In genomic region chr1:197519741-197520334, GRCh38 we compare ENCODE assay signal across 9 cellular contexts.
A peak's percentile ranks its signal among the peaks of the same experiment; 100 is the strongest.
DNase-seq lines count a peak whose midpoint lies in the region; ATAC-seq and TF ChIP-seq lines count a peak whose summit lies in the region.
"Had no signal": no experiment of that assay in that cellular context is flagged by ENCODE, and none has a peak within 500 bp of the region (broad histone marks: within the 10 kb centered on the region; RNA-seq: fewer than 3 reads in every experiment).

No MANE protein-coding gene starts in this region.

- no peaks in the 10 kb centered on the region for H3K9me3 ChIP-seq in MM.1S (replicated peaks; ENCODE audit: insufficient read depth, low read length)

- no peaks in the 10 kb centered on the region for H4K20me1 ChIP-seq in MM.1S (ENCODE audit: insufficient read depth, low read length)

- TF ChIP-seq CTCF in MM.1S (IDR thresholded peaks at IDR 0.05; ENCODE audit: low read length) (peak; percentile 57), chondrocyte (IDR thresholded peaks at IDR 0.05) (peak; percentile 80)

- peak; percentile 63 for DNase-seq in SIG-M5 treated with dmso at 0.1 percent for 504 hours (lab: John Stamatoyannopoulos, UW; ENCODE audit: unreplicated experiment)
- no peak for DNase-seq in SIG-M5 (lab: John Stamatoyannopoulos, UW)
- DNase-seq in MM.1S, result peak; percentile 17
- DNase-seq in chondrocyte (ENCODE audit: low spot score), result no peak
- DNase-seq in stimulated activated naive B cell treated with anti-CD40 and anti-IgM and Interleukin-4, amounts not matched to agents 10 μg/mL and 1 μg/mL and 100 μg/mL, for 72 hours, result no peak
- DNase-seq in HPDE6-E6E7 (ENCODE audit: extremely low spot score), result no peak
- DNase-seq in inferior parietal cortex (ENCODE audit: extremely low spot score), result no peak
- DNase-seq in stimulated activated CD4-positive, alpha-beta T cell treated with anti-CD3 and anti-CD28 coated beads, Interleukin-2, amount 100 ng/mL, for 24 hours, result no peak
- DNase-seq: T-helper 1 cell had no signal

- no peak for ATAC-seq in stimulated activated naive B cell treated with anti-CD40 and anti-IgM and Interleukin-4, amounts not matched to agents 10 μg/mL and 1 μg/mL and 100 μg/mL, for 72 hours (replicated peaks)

- H3K79me2 ChIP-seq in MM.1S (ENCODE audit: low read length), result no peaks in the 10 kb centered on the region

- H3K4me2 ChIP-seq in MM.1S (ENCODE audit: low read depth, low read length), result no peak overlapping the region

- no peaks in the 10 kb centered on the region for H3K4me1 Mint-ChIP-seq in chondrocyte (ENCODE audit: low read depth)
- no peaks in the 10 kb centered on the region for H3K4me1 Mint-ChIP-seq in stimulated activated naive B cell treated with anti-CD40 and anti-IgM and Interleukin-4, amounts not matched to agents 10 μg/mL and 1 μg/mL and 100 μg/mL, for 72 hours

- H3K9me3 Mint-ChIP-seq in chondrocyte (ENCODE audit: low read depth), result no peaks in the 10 kb centered on the region
- no peaks in the 10 kb centered on the region for H3K9me3 Mint-ChIP-seq in stimulated activated naive B cell treated with anti-CD40 and anti-IgM and Interleukin-4, amounts not matched to agents 10 μg/mL and 1 μg/mL and 100 μg/mL, for 72 hours

- no peak overlapping the region for H3K4me3 Mint-ChIP-seq in chondrocyte (ENCODE audit: unreplicated experiment)
- H3K4me3 Mint-ChIP-seq in stimulated activated naive B cell treated with anti-CD40 and anti-IgM and Interleukin-4, amounts not matched to agents 10 μg/mL and 1 μg/mL and 100 μg/mL, for 72 hours, result no peak overlapping the region

- no peak overlapping the region for H3K27ac Mint-ChIP-seq in chondrocyte (ENCODE audit: unreplicated experiment)
- H3K27ac Mint-ChIP-seq in stimulated activated naive B cell treated with anti-CD40 and anti-IgM and Interleukin-4, amounts not matched to agents 10 μg/mL and 1 μg/mL and 100 μg/mL, for 72 hours, result peak overlapping the region; percentile 37

- no peak overlapping the region for H3K4me3 ChIP-seq in MM.1S (ENCODE audit: low read length)

- no peak overlapping the region for H3K9ac ChIP-seq in MM.1S (ENCODE audit: low read length)

- H3F3A ChIP-seq in MM.1S (ENCODE audit: insufficient read depth, low read length), result 0 out of 2 replicates have a peak, but pooled peaks cover 2% of the 10 kb centered on the region

- H3K27ac ChIP-seq in MM.1S (ENCODE audit: low read length), result no peak overlapping the region

- no peaks in the 10 kb centered on the region for H3K36me3 ChIP-seq in MM.1S (replicated peaks; ENCODE audit: insufficient read depth, low read length)

- no peaks in the 10 kb centered on the region for H3K27me3 Mint-ChIP-seq in chondrocyte (ENCODE audit: low read depth)
- H3K27me3 Mint-ChIP-seq in stimulated activated naive B cell treated with anti-CD40 and anti-IgM and Interleukin-4, amounts not matched to agents 10 μg/mL and 1 μg/mL and 100 μg/mL, for 72 hours, result no peaks in the 10 kb centered on the region

- no peaks in the 10 kb centered on the region for H3K27me3 ChIP-seq in MM.1S (replicated peaks; ENCODE audit: insufficient read depth, low read length)

- H3K4me1 ChIP-seq in MM.1S (ENCODE audit: low read length), result no peaks in the 10 kb centered on the region

- no peaks in the 10 kb centered on the region for H3K9me2 ChIP-seq in MM.1S (replicated peaks; ENCODE audit: insufficient read depth, low read length)

- no peak overlapping the region for H2AFZ ChIP-seq in MM.1S (ENCODE audit: low read length)

- H3K36me3 Mint-ChIP-seq in chondrocyte (ENCODE audit: low read depth), result no peaks in the 10 kb centered on the region
- no peaks in the 10 kb centered on the region for H3K36me3 Mint-ChIP-seq in stimulated activated naive B cell treated with anti-CD40 and anti-IgM and Interleukin-4, amounts not matched to agents 10 μg/mL and 1 μg/mL and 100 μg/mL, for 72 hours

Comparison
In these comparisons a context has a peak if more than half of its experiments do, and no peak if none do; other contexts are left out.
1. DNase-seq: peak in SIG-M5 treated with dmso at 0.1 percent for 504 hours (single experiment) and MM.1S (single experiment); none in SIG-M5 (single experiment), chondrocyte (single experiment), stimulated activated naive B cell treated with anti-CD40 and anti-IgM and Interleukin-4, amounts not matched to agents 10 μg/mL and 1 μg/mL and 100 μg/mL, for 72 hours (single experiment), HPDE6-E6E7 (single experiment), inferior parietal cortex (single experiment) and stimulated activated CD4-positive, alpha-beta T cell treated with anti-CD3 and anti-CD28 coated beads, Interleukin-2, amount 100 ng/mL, for 24 hours (0 of 2).